ENCODE assay signal across 8 cellular contexts in genomic region chr1:16514107-16515055, GRCh38. TPM values are rescaled to one million over a fixed set of nuclear protein-coding genes. Genes with fewer than 3 reads are reported as not detected.
DNase-seq lines count a peak whose midpoint lies in the region; FAIRE-seq and TF ChIP-seq lines count a peak whose summit lies in the region.
"Not testable (repeated sequence)": the region's sequence is repeated elsewhere in the genome, so short reads cannot be mapped to it uniquely, and the experiment has no call there.

Gene RNU1-1, minus strand, starts transcription at chr1:16514285.

- TSS peak; percentile 95 for BruUV-seq in endothelial cell of umbilical vein (replicated peaks; lab: Mats Ljungman, UMichigan)

- intact Hi-C loops in endothelial cell of umbilical vein (cut with micrococcal nuclease): loop anchor here (2.0 to 5.0 kb wide), 2 partner anchors 142 to 390 kb away; no protein-coding TSS in a partner anchor
- intact Hi-C loops in lower leg skin (cut with DNase I; ENCODE audit: low total_unique reads); uterus (cut with DNase I; ENCODE audit: low total_unique reads): not testable (repeated sequence)

- H3K27ac ChIP-seq in endothelial cell of umbilical vein (ENCODE audit: insufficient read depth, low read depth, low read length) (peak within 1 kb of the TSS; percentile 96), smooth muscle cell (ENCODE audit: low read depth) (peak within 1 kb of the TSS; percentile 98), uterus (peak within 1 kb of the TSS; percentile 71 to 89)

- CTCF ChIA-PET in endothelial cell of umbilical vein (lab: Charles Lee): not testable (repeated sequence)

- H3K4me2 ChIP-seq in endothelial cell of umbilical vein (ENCODE audit: insufficient read depth, low read length) (peak within 1 kb of the TSS; percentile 67), smooth muscle cell (peak within 1 kb of the TSS; percentile 87)

- not testable (repeated sequence) for H3F3A ChIP-seq in smooth muscle cell (ENCODE audit: low read depth)

- dilution Hi-C loops in endothelial cell of umbilical vein (cut with MboI; ENCODE audit: extremely low pct_ligation_motif_present, low sequenced_read_pairs): not testable (repeated sequence)

- TF ChIP-seq CTCF in endothelial cell of umbilical vein (IDR thresholded peaks at IDR 0.05; ENCODE audit: extremely low read depth in 1 of 2, insufficient read depth in 1 of 2, low read depth in 1 of 2, low read length in 2 of 2); lower leg skin (IDR thresholded peaks at IDR 0.05); smooth muscle cell (IDR thresholded peaks at IDR 0.05; ENCODE audit: borderline replicate concordance, insufficient read depth, poor library complexity, severe bottlenecking); uterus (IDR thresholded peaks at IDR 0.05): not testable (repeated sequence)

- H2AFZ ChIP-seq in endothelial cell of umbilical vein (ENCODE audit: low read depth, low read length) (peak within 1 kb of the TSS; percentile 79), smooth muscle cell (ENCODE audit: low read depth) (peak within 1 kb of the TSS; percentile 92)

- not testable (repeated sequence) for H4K20me1 ChIP-seq in endothelial cell of umbilical vein (replicated peaks; ENCODE audit: control insufficient read depth, extremely low read depth, insufficient read depth, low read length); smooth muscle cell (ENCODE audit: low read depth)

- H3K9ac ChIP-seq in endothelial cell of umbilical vein (replicated peaks; ENCODE audit: extremely low read depth, insufficient read depth, low read length) (peak within 1 kb of the TSS; percentile 95), smooth muscle cell (ENCODE audit: low read depth) (peak within 1 kb of the TSS; percentile 98)

- not testable (repeated sequence) for H3K36me3 ChIP-seq in endothelial cell of umbilical vein (ENCODE audit: control insufficient read depth in 2 of 2, extremely low read depth in 1 of 2, insufficient read depth in 2 of 2, low read length in 2 of 2); smooth muscle cell (ENCODE audit: low read depth); uterus

- H3K4me3 ChIP-seq in endothelial cell of umbilical vein (replicated peaks in 1 of 3; ENCODE audit: insufficient read depth in 1 of 3, low read depth in 1 of 3, low read length in 3 of 3) (peak within 1 kb of the TSS in 2 of 3 experiments; percentile 5 to 28), smooth muscle cell (peak within 1 kb of the TSS; percentile 63), uterus (peak within 1 kb of the TSS in 1 of 2 donors; percentile 36)
- not testable (repeated sequence) for H3K4me3 ChIP-seq in lower leg skin (ENCODE audit: low read depth, poor library complexity, severe bottlenecking)

- H3K27me3 ChIP-seq in endothelial cell of umbilical vein (ENCODE audit: control insufficient read depth in 2 of 2, insufficient read depth in 2 of 2, low read length in 2 of 2); smooth muscle cell (ENCODE audit: low read depth); uterus: not testable (repeated sequence)

- H3K79me2 ChIP-seq in endothelial cell of umbilical vein (ENCODE audit: control insufficient read depth, insufficient read depth, low read length); smooth muscle cell (ENCODE audit: low read depth): not testable (repeated sequence)

- not testable (repeated sequence) for H3K9me1 ChIP-seq in endothelial cell of umbilical vein (replicated peaks; ENCODE audit: control insufficient read depth, extremely low read depth, insufficient read depth, low read length)

- DNase-seq in NCI-H1694 treated with DMSO at 0.1 percent for 48 hours (lab: John Stamatoyannopoulos, UW) (peak; percentile 77), SKM-1 treated with dmso at 0.1 percent for 144 hours (lab: John Stamatoyannopoulos, UW; ENCODE audit: unreplicated experiment) (peak; percentile 64), endothelial cell of umbilical vein (ENCODE audit: low read depth, low spot score) (peak; percentile 80), lower leg skin (ENCODE audit: low spot score in 2 of 2) (peak; percentile 82 to 98), uterus (peak; percentile 82 to 94)
- DNase-seq in activated T-helper 1 cell treated with anti-CD3 and anti-CD28 coated beads, Interleukin-2, amount 50 U/mL, for 16 hours (ENCODE audit: low read depth in 1 of 2, low spot score in 1 of 2): peak; percentile 52 to 61
- not testable (repeated sequence) for DNase-seq in smooth muscle cell (lab: John Stamatoyannopoulos, UW; ENCODE audit: unreplicated experiment)

- H3K4me1 ChIP-seq in endothelial cell of umbilical vein (ENCODE audit: control insufficient read depth, extremely low read depth, insufficient read depth, low read length); smooth muscle cell (ENCODE audit: low read depth); uterus: not testable (repeated sequence)

- POLR2A ChIA-PET in endothelial cell of umbilical vein (lab: Charles Lee): interaction anchor here (0.7 to 1.1 kb wide), 3 partner anchors 15 to 382 kb away, joined by 3 to 6 read pairs (median 3); partner anchors contain the start of genes NECAP2 and RNU1-2

- TF ChIP-seq POLR2A in GM15510 (IDR thresholded peaks at IDR 0.05; ENCODE audit: borderline replicate concordance, extremely low read depth, insufficient read length) (peak; percentile 44), endothelial cell of umbilical vein (IDR thresholded peaks at IDR 0.05; ENCODE audit: low read depth, low read length) (peak; percentile 73), uterus (IDR thresholded peaks at IDR 0.05) (peak in 1 of 2 donors; percentile 38)
- not testable (repeated sequence) for TF ChIP-seq POLR2A in lower leg skin (IDR thresholded peaks at IDR 0.05)

- FAIRE-seq in endothelial cell of umbilical vein (lab: Jason Lieb, UNC): not testable (repeated sequence)

- H3K9me3 ChIP-seq in endothelial cell of umbilical vein (replicated peaks; ENCODE audit: control insufficient read depth, insufficient read depth, low read length); smooth muscle cell (replicated peaks; ENCODE audit: low read depth); uterus: not testable (repeated sequence)

- WGBS in lower leg skin, 2 donors: 2% methylated on average over 25 to 29 of the region's 40 CpGs
- 4% methylated on average over 36 of the region's 40 CpGs for WGBS in smooth muscle cell (ENCODE audit: low lambda C conversion rate)

TF ChIP-seq in endothelial cell of umbilical vein, 7 proteins besides CTCF, POLR2A, EP300 and RAD21:
- peak; percentile 56 for TF ChIP-seq POLR2AphosphoS5 (IDR thresholded peaks at IDR 0.05; ENCODE audit: insufficient read depth, low read depth, low read length)

RNA-seq across cellular contexts. Expression of gene RNU1-1, which starts in this region (rescaled TPM):
- 1,319 and 2,019 TPM in 2 replicates for total RNA-seq in endothelial cell of umbilical vein
- polyA plus RNA-seq in endothelial cell of umbilical vein: under 0.01 and 206 TPM in 2 replicates
- polyA plus RNA-seq in endothelial cell of umbilical vein (2011; cell fraction: cytosol; rRNA removed): under 0.01 TPM in 1 of 2 replicates, not detected in the other
- polyA plus RNA-seq in endothelial cell of umbilical vein (2011; cell fraction: nucleus; rRNA removed): under 0.01 TPM in 2 replicates
- 123 TPM in 1 of 2 replicates, not detected in the other for polyA plus RNA-seq in endothelial cell of umbilical vein (2012)
- polyA minus RNA-seq in endothelial cell of umbilical vein: 9,566 and 13,963 TPM in 2 replicates
- polyA minus RNA-seq in endothelial cell of umbilical vein (2011; cell fraction: cytosol; rRNA and poly(A)+ RNA removed): 46,668 TPM
- 60,677 and 87,675 TPM in 2 replicates for polyA minus RNA-seq in endothelial cell of umbilical vein (2011; cell fraction: nucleus; rRNA and poly(A)+ RNA removed)
- under 1 TPM in 3 of 4 donors, not detected in 1; under 0.01 TPM for total RNA-seq in lower leg skin
- under 0.01 TPM in 2 replicates for total RNA-seq in smooth muscle cell
- polyA plus RNA-seq in smooth muscle cell: 4.2 and 6.4 TPM in 2 replicates
- total RNA-seq in uterus: 1,000 to 10,000 TPM in 1 of 4 donors, under 1 TPM in 3; under 0.01 to 2,125 (median under 0.01) TPM

Comparison
In these comparisons a context has a peak if more than half of its experiments do, and no peak if none do; other contexts are left out.
1. Peak in DNase-seq in lower leg skin; RNA of the gene not detected or under 1 TPM.